ENCODE assay signal across 1 cellular context in the genomic region with DNA sequence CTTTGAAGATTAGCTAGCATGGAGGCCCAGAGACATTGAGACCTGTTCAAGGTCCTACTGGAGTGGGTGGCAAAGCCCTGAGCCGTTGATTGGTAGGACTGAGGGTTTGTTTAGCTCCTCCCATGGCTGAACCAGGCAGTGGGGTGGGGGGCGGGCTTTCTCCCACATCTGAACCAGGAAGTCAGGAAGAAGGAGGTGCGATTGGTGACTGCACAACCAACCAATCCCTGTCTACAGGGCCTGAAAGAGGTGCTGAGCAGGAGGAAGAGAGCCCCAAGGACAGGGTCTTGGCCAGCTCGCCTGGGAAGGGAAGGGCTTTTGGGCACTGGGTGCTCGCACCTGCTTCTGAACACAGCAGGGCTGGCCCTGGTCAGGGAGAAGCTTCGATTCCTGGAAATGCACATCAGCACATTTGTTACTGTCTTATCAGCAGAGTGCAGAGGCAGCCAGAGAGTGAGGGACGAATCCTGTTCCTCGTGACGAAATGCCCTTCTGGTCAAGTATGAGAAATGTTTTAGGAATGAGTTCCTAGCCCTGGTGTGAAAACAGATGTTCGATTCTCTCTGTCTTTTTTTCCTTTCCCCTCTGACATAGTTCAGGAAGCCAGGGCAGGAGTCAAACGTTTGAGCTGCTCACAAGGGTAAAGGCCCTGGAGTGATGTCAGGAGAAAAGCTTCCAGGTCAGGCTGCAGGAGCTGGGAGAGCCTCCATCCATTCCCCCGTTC.
TF ChIP-seq lines count a peak whose summit lies in the region.

No MANE protein-coding gene starts in this region.

TF ChIP-seq in K562, 482 proteins besides CTCF, POLR2A, EP300 and RAD21 (continued from another document and continues in another):
- TF ChIP-seq, protein P1, sequence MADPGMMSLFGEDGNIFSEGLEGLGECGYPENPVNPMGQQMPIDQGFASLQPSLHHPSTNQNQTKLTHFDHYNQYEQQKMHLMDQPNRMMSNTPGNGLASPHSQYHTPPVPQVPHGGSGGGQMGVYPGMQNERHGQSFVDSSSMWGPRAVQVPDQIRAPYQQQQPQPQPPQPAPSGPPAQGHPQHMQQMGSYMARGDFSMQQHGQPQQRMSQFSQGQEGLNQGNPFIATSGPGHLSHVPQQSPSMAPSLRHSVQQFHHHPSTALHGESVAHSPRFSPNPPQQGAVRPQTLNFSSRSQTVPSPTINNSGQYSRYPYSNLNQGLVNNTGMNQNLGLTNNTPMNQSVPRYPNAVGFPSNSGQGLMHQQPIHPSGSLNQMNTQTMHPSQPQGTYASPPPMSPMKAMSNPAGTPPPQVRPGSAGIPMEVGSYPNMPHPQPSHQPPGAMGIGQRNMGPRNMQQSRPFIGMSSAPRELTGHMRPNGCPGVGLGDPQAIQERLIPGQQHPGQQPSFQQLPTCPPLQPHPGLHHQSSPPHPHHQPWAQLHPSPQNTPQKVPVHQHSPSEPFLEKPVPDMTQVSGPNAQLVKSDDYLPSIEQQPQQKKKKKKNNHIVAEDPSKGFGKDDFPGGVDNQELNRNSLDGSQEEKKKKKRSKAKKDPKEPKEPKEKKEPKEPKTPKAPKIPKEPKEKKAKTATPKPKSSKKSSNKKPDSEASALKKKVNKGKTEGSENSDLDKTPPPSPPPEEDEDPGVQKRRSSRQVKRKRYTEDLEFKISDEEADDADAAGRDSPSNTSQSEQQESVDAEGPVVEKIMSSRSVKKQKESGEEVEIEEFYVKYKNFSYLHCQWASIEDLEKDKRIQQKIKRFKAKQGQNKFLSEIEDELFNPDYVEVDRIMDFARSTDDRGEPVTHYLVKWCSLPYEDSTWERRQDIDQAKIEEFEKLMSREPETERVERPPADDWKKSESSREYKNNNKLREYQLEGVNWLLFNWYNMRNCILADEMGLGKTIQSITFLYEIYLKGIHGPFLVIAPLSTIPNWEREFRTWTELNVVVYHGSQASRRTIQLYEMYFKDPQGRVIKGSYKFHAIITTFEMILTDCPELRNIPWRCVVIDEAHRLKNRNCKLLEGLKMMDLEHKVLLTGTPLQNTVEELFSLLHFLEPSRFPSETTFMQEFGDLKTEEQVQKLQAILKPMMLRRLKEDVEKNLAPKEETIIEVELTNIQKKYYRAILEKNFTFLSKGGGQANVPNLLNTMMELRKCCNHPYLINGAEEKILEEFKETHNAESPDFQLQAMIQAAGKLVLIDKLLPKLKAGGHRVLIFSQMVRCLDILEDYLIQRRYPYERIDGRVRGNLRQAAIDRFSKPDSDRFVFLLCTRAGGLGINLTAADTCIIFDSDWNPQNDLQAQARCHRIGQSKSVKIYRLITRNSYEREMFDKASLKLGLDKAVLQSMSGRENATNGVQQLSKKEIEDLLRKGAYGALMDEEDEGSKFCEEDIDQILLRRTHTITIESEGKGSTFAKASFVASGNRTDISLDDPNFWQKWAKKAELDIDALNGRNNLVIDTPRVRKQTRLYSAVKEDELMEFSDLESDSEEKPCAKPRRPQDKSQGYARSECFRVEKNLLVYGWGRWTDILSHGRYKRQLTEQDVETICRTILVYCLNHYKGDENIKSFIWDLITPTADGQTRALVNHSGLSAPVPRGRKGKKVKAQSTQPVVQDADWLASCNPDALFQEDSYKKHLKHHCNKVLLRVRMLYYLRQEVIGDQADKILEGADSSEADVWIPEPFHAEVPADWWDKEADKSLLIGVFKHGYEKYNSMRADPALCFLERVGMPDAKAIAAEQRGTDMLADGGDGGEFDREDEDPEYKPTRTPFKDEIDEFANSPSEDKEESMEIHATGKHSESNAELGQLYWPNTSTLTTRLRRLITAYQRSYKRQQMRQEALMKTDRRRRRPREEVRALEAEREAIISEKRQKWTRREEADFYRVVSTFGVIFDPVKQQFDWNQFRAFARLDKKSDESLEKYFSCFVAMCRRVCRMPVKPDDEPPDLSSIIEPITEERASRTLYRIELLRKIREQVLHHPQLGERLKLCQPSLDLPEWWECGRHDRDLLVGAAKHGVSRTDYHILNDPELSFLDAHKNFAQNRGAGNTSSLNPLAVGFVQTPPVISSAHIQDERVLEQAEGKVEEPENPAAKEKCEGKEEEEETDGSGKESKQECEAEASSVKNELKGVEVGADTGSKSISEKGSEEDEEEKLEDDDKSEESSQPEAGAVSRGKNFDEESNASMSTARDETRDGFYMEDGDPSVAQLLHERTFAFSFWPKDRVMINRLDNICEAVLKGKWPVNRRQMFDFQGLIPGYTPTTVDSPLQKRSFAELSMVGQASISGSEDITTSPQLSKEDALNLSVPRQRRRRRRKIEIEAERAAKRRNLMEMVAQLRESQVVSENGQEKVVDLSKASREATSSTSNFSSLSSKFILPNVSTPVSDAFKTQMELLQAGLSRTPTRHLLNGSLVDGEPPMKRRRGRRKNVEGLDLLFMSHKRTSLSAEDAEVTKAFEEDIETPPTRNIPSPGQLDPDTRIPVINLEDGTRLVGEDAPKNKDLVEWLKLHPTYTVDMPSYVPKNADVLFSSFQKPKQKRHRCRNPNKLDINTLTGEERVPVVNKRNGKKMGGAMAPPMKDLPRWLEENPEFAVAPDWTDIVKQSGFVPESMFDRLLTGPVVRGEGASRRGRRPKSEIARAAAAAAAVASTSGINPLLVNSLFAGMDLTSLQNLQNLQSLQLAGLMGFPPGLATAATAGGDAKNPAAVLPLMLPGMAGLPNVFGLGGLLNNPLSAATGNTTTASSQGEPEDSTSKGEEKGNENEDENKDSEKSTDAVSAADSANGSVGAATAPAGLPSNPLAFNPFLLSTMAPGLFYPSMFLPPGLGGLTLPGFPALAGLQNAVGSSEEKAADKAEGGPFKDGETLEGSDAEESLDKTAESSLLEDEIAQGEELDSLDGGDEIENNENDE (IDR thresholded peaks at IDR 0.05; ENCODE audit: low read depth, low read length), result no peak
- TF ChIP-seq FOXK1 (CRISPR knock-in tag; IDR thresholded peaks at IDR 0.05; ENCODE audit: borderline replicate concordance) (no peak), HDGF (IDR thresholded peaks at IDR 0.05) (no peak), POLR2B (IDR thresholded peaks at IDR 0.05; ENCODE audit: low read depth, partially characterized antibody) (peak; percentile 35), NFIX (CRISPR knock-in tag; IDR thresholded peaks at IDR 0.05; ENCODE audit: low read depth) (no peak), ZNF785 (CRISPR knock-in tag; IDR thresholded peaks at IDR 0.05) (no peak), FIP1L1 (IDR thresholded peaks at IDR 0.05; ENCODE audit: low read depth, low read length, poor library complexity, severe bottlenecking) (no peak), RNF2 (IDR thresholded peaks at IDR 0.05) (peak; percentile 87), CHD4 (IDR thresholded peaks at IDR 0.05; ENCODE audit: insufficient read depth, insufficient replicate concordance, low read depth, low read length, poor library complexity, severe bottlenecking) (no peak), NCOA2 (IDR thresholded peaks at IDR 0.05; ENCODE audit: partially characterized antibody in 2 of 2) (peak in 1 of 2 experiments; percentile 49), TOE1 (IDR thresholded peaks at IDR 0.05; ENCODE audit: borderline replicate concordance) (peak; percentile 69), TOE1 (CRISPR knock-in tag; IDR thresholded peaks at IDR 0.05; ENCODE audit: borderline replicate concordance, low read depth) (no peak), KDM1A (IDR thresholded peaks at IDR 0.05) (peak; percentile 92 to 93), C11orf30 (IDR thresholded peaks at IDR 0.05; ENCODE audit: low read depth) (peak; percentile 99), PPARD (CRISPR knock-in tag; IDR thresholded peaks at IDR 0.05) (no peak), ZNF830 (CRISPR knock-in tag; IDR thresholded peaks at IDR 0.05) (0 out of 2 replicates have a peak, but pooled peaks have one; percentile 14), JUN (IDR thresholded peaks at IDR 0.05; ENCODE audit: borderline replicate concordance, low read depth, low read length) (peak; percentile 76; the same call in 1 of the 2 replicates), JUN (CRISPR knock-in tag; IDR thresholded peaks at IDR 0.05; ENCODE audit: borderline replicate concordance) (no peak), SAP30 (IDR thresholded peaks at IDR 0.05; ENCODE audit: borderline replicate concordance, insufficient read depth, low read depth, low read length, poor library complexity, severe bottlenecking) (no peak), SAFB (IDR thresholded peaks at IDR 0.05; ENCODE audit: borderline replicate concordance, low read depth, low read length) (no peak), NCOR1 (IDR thresholded peaks at IDR 0.05) (peak; percentile 96), CHD1 (IDR thresholded peaks at IDR 0.05; ENCODE audit: low read length) (no peak), ZSCAN32 (CRISPR knock-in tag; IDR thresholded peaks at IDR 0.05) (no peak), NFIC (IDR thresholded peaks at IDR 0.05) (peak; percentile 90)
- TF ChIP-seq, protein P2, sequence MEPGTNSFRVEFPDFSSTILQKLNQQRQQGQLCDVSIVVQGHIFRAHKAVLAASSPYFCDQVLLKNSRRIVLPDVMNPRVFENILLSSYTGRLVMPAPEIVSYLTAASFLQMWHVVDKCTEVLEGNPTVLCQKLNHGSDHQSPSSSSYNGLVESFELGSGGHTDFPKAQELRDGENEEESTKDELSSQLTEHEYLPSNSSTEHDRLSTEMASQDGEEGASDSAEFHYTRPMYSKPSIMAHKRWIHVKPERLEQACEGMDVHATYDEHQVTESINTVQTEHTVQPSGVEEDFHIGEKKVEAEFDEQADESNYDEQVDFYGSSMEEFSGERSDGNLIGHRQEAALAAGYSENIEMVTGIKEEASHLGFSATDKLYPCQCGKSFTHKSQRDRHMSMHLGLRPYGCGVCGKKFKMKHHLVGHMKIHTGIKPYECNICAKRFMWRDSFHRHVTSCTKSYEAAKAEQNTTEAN (CRISPR knock-in tag; IDR thresholded peaks at IDR 0.05), result no peak
- TF ChIP-seq, protein P3, sequence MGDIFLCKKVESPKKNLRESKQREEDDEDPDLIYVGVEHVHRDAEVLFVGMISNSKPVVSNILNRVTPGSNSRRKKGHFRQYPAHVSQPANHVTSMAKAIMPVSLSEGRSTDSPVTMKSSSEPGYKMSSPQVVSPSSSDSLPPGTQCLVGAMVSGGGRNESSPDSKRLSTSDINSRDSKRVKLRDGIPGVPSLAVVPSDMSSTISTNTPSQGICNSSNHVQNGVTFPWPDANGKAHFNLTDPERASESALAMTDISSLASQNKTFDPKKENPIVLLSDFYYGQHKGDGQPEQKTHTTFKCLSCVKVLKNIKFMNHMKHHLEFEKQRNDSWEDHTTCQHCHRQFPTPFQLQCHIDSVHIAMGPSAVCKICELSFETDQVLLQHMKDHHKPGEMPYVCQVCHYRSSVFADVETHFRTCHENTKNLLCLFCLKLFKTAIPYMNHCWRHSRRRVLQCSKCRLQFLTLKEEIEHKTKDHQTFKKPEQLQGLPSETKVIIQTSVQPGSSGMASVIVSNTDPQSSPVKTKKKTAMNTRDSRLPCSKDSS (IDR thresholded peaks at IDR 0.05; ENCODE audit: low read depth, partially characterized antibody), result no peak
- TF ChIP-seq, protein P4, sequence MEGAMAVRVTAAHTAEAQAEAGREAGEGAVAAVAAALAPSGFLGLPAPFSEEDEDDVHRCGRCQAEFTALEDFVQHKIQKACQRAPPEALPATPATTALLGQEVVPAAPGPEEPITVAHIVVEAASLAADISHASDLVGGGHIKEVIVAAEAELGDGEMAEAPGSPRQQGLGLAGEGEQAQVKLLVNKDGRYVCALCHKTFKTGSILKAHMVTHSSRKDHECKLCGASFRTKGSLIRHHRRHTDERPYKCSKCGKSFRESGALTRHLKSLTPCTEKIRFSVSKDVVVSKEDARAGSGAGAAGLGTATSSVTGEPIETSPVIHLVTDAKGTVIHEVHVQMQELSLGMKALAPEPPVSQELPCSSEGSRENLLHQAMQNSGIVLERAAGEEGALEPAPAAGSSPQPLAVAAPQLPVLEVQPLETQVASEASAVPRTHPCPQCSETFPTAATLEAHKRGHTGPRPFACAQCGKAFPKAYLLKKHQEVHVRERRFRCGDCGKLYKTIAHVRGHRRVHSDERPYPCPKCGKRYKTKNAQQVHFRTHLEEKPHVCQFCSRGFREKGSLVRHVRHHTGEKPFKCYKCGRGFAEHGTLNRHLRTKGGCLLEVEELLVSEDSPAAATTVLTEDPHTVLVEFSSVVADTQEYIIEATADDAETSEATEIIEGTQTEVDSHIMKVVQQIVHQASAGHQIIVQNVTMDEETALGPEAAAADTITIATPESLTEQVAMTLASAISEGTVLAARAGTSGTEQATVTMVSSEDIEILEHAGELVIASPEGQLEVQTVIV (CRISPR knock-in tag; IDR thresholded peaks at IDR 0.05; ENCODE audit: borderline replicate concordance), result no peak
- TF ChIP-seq, protein P5, sequence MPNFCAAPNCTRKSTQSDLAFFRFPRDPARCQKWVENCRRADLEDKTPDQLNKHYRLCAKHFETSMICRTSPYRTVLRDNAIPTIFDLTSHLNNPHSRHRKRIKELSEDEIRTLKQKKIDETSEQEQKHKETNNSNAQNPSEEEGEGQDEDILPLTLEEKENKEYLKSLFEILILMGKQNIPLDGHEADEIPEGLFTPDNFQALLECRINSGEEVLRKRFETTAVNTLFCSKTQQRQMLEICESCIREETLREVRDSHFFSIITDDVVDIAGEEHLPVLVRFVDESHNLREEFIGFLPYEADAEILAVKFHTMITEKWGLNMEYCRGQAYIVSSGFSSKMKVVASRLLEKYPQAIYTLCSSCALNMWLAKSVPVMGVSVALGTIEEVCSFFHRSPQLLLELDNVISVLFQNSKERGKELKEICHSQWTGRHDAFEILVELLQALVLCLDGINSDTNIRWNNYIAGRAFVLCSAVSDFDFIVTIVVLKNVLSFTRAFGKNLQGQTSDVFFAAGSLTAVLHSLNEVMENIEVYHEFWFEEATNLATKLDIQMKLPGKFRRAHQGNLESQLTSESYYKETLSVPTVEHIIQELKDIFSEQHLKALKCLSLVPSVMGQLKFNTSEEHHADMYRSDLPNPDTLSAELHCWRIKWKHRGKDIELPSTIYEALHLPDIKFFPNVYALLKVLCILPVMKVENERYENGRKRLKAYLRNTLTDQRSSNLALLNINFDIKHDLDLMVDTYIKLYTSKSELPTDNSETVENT (CRISPR knock-in tag; IDR thresholded peaks at IDR 0.05), result no peak
- TF ChIP-seq, protein P6, sequence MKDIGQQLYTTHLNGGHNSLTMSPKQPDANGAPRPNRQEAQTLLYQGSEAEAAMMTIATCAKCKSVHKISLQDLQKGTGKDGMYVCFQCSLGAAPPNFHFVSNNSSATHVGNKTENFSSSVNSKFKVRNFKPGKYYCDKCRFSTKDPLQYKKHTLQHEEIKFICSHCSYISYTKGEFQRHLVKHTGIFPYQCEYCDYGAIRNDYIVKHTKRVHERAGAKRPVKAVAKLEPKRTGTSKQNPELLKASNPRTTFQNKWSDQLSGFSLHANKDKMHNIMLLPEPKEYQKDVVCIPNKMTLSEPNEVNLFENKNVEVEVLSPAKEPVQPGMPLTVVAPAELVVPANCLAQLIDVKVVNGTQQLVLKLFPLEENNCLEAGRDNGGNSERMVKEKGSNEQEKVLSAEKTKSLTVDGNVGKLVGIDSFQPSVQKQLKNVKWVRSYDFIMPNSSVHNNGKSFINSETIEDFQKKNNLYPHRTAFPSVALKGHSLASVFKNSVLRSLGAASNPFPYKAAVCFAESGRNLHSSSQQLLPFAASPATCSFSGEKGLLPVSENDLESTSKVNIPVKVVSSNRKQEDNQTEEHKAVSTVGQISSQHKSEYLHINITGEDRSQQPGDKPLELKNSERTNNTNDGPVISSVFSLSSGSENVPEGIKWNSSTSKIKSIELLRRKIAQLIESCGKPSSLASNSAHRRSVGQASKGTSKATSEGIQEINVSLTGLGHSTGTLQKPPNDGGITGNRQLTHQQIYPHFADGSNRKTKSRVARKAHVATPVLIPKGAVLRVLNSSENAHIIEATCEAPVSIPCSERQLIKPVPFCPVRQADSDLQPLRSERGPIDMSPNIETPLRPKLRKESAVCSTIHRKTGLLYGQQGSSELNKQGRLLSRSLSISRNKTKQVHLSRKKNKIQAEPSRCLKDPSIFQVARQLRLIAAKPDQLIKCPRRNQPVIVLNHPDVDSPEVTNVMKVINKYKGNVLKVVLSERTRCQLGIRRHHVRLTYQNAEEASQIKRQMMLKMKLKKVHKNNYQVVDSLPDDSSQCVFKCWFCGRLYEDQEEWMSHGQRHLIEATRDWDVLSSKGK (CRISPR knock-in tag; IDR thresholded peaks at IDR 0.05), result no peak
